8 cellular contexts compared by ENCODE assay signal in the genomic region with DNA sequence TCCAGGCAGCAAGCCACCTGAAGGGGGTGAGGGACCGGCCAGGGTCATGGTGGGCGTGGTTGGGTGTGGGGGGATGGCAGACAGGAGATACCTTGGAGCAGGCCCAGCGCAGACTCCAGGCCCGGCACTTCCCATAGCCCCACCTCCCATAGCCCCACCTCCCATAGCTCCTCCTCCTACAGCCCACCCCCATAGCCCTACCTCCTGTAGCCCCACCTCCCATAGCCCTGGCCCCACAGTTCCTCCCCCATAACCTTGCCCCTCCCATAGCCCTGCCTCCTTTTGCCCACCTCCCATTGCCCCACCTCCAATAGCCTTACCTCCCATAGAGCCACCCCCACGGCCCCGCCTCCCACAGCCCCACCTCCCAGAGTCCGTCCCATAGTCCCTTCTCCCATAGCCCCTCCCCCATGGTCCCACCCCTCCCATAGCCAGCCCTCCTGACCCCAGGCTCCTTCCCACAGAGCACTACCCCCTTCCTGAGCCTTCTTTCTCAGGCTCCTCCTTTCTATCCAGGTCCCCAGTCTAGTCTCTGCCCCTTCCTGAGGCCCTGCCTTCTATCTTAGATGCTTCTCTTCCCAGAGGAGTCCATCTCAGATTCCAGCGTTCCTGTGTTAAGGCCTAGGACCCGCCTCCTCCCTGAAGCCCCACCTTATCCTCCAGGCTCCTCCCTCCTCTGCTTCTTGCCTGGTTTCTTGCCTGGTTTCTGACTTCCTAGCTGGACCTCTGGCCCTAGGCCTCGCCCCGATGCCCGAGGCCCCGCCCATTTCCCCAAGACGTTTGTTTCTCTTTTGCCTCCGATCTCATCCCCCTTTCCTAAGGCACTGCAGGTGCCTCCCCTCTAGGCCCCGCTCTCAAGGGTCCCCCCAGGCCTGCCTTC. TPM values are rescaled to one million over a fixed set of nuclear protein-coding genes. Genes with fewer than 3 reads are reported as not detected.
DNase-seq lines count a peak whose midpoint lies in the region; ATAC-seq and TF ChIP-seq lines count a peak whose summit lies in the region.

No MANE protein-coding gene starts in this region.

- intact Hi-C loops in PC-9 (cut with micrococcal nuclease; ENCODE audit: unreplicated experiment) = no loop called here

- TF ChIP-seq CTCF in GM12865 (IDR thresholded peaks at IDR 0.05; ENCODE audit: insufficient read depth, low read depth, low read length, missing control alignments) (no peak), PC-9 (conservative IDR thresholded peaks at IDR 0.05) (no peak), endodermal cell (conservative IDR thresholded peaks at IDR 0.05) (no peak)

- BruUV-seq in PC-9 (replicated peaks; lab: Mats Ljungman, UMichigan) = no TSS peak

- H3F3A ChIP-seq in PC-9 (ENCODE audit: insufficient read depth, low read depth) = no peaks in the 10 kb centered on the region

- no peak overlapping the region for H3K4me2 ChIP-seq in PC-9

- H3K27me3 ChIP-seq in PC-9 (ENCODE audit: insufficient read depth, low read depth) (no peaks in the 10 kb centered on the region), endodermal cell (ENCODE audit: control insufficient read depth, insufficient read depth, low read length, poor library complexity, severe bottlenecking) (no peaks in the 10 kb centered on the region)

- no peak overlapping the region for H3K27ac ChIP-seq in PC-9
- peak overlapping the region; percentile 54 for H3K27ac ChIP-seq in endodermal cell (ENCODE audit: low read depth, low read length)

- H3K36me3 ChIP-seq in PC-9 (ENCODE audit: low read depth) = no peaks in the 10 kb centered on the region
- H3K36me3 ChIP-seq in endodermal cell (ENCODE audit: control insufficient read depth, insufficient read depth, low read length) = no peaks in the 10 kb centered on the region

- H3K27ac Mint-ChIP-seq in endodermal cell = peak overlapping the region; percentile 93
- H3K27ac Mint-ChIP-seq in naive thymus-derived CD8-positive, alpha-beta T cell = peak overlapping the region in 1 of 10 donors; percentile 52

- H3K36me3 Mint-ChIP-seq in endodermal cell (ENCODE audit: low read depth) = peaks cover 4% of the 10 kb centered on the region
- no peaks in the 10 kb centered on the region for H3K36me3 Mint-ChIP-seq in naive thymus-derived CD8-positive, alpha-beta T cell

- H3K79me2 ChIP-seq in PC-9 (ENCODE audit: low read depth) = no peaks in the 10 kb centered on the region

- no peak overlapping the region for H3K9ac ChIP-seq in endodermal cell (ENCODE audit: extremely low read depth, low read length, poor library complexity, severe bottlenecking)

- no peak overlapping the region for H2AFZ ChIP-seq in PC-9

- no peaks in the 10 kb centered on the region for H3K9me3 ChIP-seq in PC-9 (ENCODE audit: insufficient read depth, low read depth)
- H3K9me3 ChIP-seq in endodermal cell (ENCODE audit: control insufficient read depth, low read length) = no peaks in the 10 kb centered on the region

- 8 to 12% methylated on average over 4 to 14 of the region's 16 CpGs for WGBS in endodermal cell (ENCODE audit: insufficient coverage in 1 of 2, insufficient read length in 1 of 2), 2 experiments

- H3K4me1 ChIP-seq in PC-9 (replicated peaks; ENCODE audit: insufficient read depth) = no peaks in the 10 kb centered on the region
- peaks cover 6% of the 10 kb centered on the region for H3K4me1 ChIP-seq in endodermal cell (ENCODE audit: control insufficient read depth, insufficient read depth, low read length)

- CTCF ChIA-PET in PC-9 (lab: Charles Lee) = no interaction called here

- H3K9me3 Mint-ChIP-seq in endodermal cell = no peaks in the 10 kb centered on the region
- H3K9me3 Mint-ChIP-seq in naive thymus-derived CD8-positive, alpha-beta T cell = no peaks in the 10 kb centered on the region

- H3K27me3 Mint-ChIP-seq in endodermal cell (ENCODE audit: insufficient read depth) = no peaks in the 10 kb centered on the region
- H3K27me3 Mint-ChIP-seq in naive thymus-derived CD8-positive, alpha-beta T cell = peaks cover 0 to 11% (median 3%) of the 10 kb centered on the region in 5 donors

- ATAC-seq in naive thymus-derived CD8-positive, alpha-beta T cell = no peak
- no peak for ATAC-seq in GM18861 (IDR thresholded peaks at IDR 0.05; ENCODE audit: unreplicated experiment)
- no peak for ATAC-seq in HG03342 (IDR thresholded peaks at IDR 0.05; ENCODE audit: unreplicated experiment)

- H3K4me3 ChIP-seq in GM12865 (ENCODE audit: low read depth, low read length) (no peak overlapping the region), PC-9 (no peak overlapping the region), endodermal cell (ENCODE audit: low read length) (peak overlapping the region; percentile 72)

- peaks cover 26% of the 10 kb centered on the region for H3K4me1 Mint-ChIP-seq in endodermal cell
- peaks cover 4 to 8% (median 5%) of the 10 kb centered on the region in 4 donors for H3K4me1 Mint-ChIP-seq in naive thymus-derived CD8-positive, alpha-beta T cell

- no peaks in the 10 kb centered on the region for H3K9me2 ChIP-seq in PC-9 (ENCODE audit: insufficient read depth)

- POLR2A ChIA-PET in PC-9 (lab: Charles Lee; ENCODE audit: unreplicated experiment) = no interaction called here
- POLR2A ChIA-PET in naive thymus-derived CD8-positive, alpha-beta T cell (lab: Charles Lee) = no interaction called here

- H3K4me3 Mint-ChIP-seq in endodermal cell = peak overlapping the region; percentile 49
- H3K4me3 Mint-ChIP-seq in naive thymus-derived CD8-positive, alpha-beta T cell = peak overlapping the region; percentile 6 to 68 (median 52)

- no peaks in the 10 kb centered on the region for H4K20me1 ChIP-seq in PC-9 (ENCODE audit: insufficient read depth)

- DNase-seq in A172 (ENCODE audit: low spot score) (peak; percentile 51), GM12865 (ENCODE audit: low read depth) (peak; percentile 59), PC-9 (peak; percentile 41 to 50), endodermal cell (peak; percentile 100), cerebellar nuclear complex (lab: John Stamatoyannopoulos, UW) (no peak)
- no peak for DNase-seq in naive thymus-derived CD8-positive, alpha-beta T cell

RNA-seq across cellular contexts. Expression of gene PTPRU, which starts 46.8 kb away (rescaled TPM):
- 3.0 and 7.4 TPM in 2 replicates for total RNA-seq in A172 (2014; rRNA removed; shearing (Covaris generic))
- total RNA-seq in PC-9 (2021) (31.4 and 44.3 TPM in 2 replicates), endodermal cell (10 to 100 TPM; 49.8 to 73.1 TPM)
- polyA plus RNA-seq in endodermal cell (2013, experiment 1 of 2) = 39.5 TPM
- 36.6 TPM for polyA plus RNA-seq in endodermal cell (2013, experiment 2 of 2)
- total RNA-seq in naive thymus-derived CD8-positive, alpha-beta T cell = not detected
- polyA plus RNA-seq in naive thymus-derived CD8-positive, alpha-beta T cell = under 1 TPM in 1 of 3 donors, not detected in 2; 0.54 TPM

RNA-seq across cellular contexts. Expression of gene MECR, which starts 52.4 kb away (rescaled TPM):
- 13.9 and 16.8 TPM in 2 replicates for total RNA-seq in A172 (2014; rRNA removed; shearing (Covaris generic))
- total RNA-seq in PC-9 (2021) (46.4 and 53.9 TPM in 2 replicates), endodermal cell (10 to 100 TPM; 33.3 to 38.2 TPM)
- 35.9 TPM for polyA plus RNA-seq in endodermal cell (2013, experiment 1 of 2)
- 30.3 TPM for polyA plus RNA-seq in endodermal cell (2013, experiment 2 of 2)
- 10 to 100 TPM; 23.3 to 25.8 TPM for total RNA-seq in naive thymus-derived CD8-positive, alpha-beta T cell
- 10 to 100 TPM; 17.9 to 24.1 (median 20.4) TPM for polyA plus RNA-seq in naive thymus-derived CD8-positive, alpha-beta T cell

Comparison
In these comparisons a context has a peak if more than half of its experiments do, and no peak if none do; other contexts are left out.
1. DNase-seq: peak in A172 (single experiment), GM12865 (single experiment), PC-9 (2 of 2) and endodermal cell (single experiment); none in naive thymus-derived CD8-positive, alpha-beta T cell (0 of 10) and cerebellar nuclear complex (0 of 2).